In the genomic region with DNA sequence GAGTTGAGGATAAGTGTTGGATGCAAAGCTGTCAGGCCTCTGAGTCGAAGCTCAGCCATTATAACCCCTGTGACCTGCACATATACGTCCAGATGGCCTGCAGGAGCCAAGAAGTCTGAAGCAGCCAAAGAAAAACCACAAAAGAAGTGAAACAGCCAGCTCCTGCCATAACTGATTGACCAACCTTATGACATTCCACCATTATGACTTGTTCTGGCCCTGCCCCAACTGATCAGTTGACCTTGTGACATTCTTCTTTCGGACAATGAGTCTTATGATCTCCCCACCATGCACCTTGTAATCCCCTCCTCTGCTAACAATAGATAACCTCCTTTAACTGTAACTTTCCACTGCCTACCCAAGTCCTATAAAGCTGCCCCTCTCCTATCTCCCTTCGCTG, we compare ENCODE assay signal across 1 cellular context.
TF ChIP-seq lines count a peak whose summit lies in the region.

No MANE protein-coding gene starts in this region.

TF ChIP-seq in K562, 482 proteins besides CTCF, POLR2A, EP300 and RAD21 (continued from another document):
- TF ChIP-seq, protein P1, sequence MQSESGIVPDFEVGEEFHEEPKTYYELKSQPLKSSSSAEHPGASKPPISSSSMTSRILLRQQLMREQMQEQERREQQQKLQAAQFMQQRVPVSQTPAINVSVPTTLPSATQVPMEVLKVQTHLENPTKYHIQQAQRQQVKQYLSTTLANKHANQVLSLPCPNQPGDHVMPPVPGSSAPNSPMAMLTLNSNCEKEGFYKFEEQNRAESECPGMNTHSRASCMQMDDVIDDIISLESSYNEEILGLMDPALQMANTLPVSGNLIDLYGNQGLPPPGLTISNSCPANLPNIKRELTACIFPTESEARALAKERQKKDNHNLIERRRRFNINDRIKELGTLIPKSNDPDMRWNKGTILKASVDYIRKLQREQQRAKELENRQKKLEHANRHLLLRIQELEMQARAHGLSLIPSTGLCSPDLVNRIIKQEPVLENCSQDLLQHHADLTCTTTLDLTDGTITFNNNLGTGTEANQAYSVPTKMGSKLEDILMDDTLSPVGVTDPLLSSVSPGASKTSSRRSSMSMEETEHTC (IDR thresholded peaks at IDR 0.05): peak; percentile 22; the same call in 1 of the 2 replicates
- TF ChIP-seq HDAC1 (IDR thresholded peaks at IDR 0.05) (peak in 1 of 2 experiments; percentile 48; a peak in 1 of 4 replicates), MEIS2 (IDR thresholded peaks at IDR 0.05; ENCODE audit: partially characterized antibody) (peak; percentile 34), SMAD4 (CRISPR knock-in tag; conservative IDR thresholded peaks at IDR 0.05) (peak; percentile 44; the same call in 1 of the 2 replicates), ELF4 (CRISPR knock-in tag; IDR thresholded peaks at IDR 0.05) (peak; percentile 84), RBM14 (IDR thresholded peaks at IDR 0.05; ENCODE audit: borderline replicate concordance, insufficient read depth, low read depth, low read length) (no peak)
- TF ChIP-seq, protein P2, sequence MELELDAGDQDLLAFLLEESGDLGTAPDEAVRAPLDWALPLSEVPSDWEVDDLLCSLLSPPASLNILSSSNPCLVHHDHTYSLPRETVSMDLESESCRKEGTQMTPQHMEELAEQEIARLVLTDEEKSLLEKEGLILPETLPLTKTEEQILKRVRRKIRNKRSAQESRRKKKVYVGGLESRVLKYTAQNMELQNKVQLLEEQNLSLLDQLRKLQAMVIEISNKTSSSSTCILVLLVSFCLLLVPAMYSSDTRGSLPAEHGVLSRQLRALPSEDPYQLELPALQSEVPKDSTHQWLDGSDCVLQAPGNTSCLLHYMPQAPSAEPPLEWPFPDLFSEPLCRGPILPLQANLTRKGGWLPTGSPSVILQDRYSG (tag; conservative IDR thresholded peaks at IDR 0.05; ENCODE audit: low read depth): no peak
- TF ChIP-seq, protein P3, sequence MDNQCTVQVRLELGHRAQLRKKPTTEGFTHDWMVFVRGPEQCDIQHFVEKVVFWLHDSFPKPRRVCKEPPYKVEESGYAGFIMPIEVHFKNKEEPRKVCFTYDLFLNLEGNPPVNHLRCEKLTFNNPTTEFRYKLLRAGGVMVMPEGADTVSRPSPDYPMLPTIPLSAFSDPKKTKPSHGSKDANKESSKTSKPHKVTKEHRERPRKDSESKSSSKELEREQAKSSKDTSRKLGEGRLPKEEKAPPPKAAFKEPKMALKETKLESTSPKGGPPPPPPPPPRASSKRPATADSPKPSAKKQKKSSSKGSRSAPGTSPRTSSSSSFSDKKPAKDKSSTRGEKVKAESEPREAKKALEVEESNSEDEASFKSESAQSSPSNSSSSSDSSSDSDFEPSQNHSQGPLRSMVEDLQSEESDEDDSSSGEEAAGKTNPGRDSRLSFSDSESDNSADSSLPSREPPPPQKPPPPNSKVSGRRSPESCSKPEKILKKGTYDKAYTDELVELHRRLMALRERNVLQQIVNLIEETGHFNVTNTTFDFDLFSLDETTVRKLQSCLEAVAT (IDR thresholded peaks at IDR 0.05): peak in 1 of 2 experiments; percentile 66; a peak in 1 of 4 replicates
- TF ChIP-seq, protein P4, sequence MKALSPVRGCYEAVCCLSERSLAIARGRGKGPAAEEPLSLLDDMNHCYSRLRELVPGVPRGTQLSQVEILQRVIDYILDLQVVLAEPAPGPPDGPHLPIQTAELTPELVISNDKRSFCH (CRISPR knock-in tag; IDR thresholded peaks at IDR 0.05): no peak
- TF ChIP-seq, protein P4 (tag; IDR thresholded peaks at IDR 0.05): peak; percentile 67; the same call in 1 of the 2 replicates
